ENCODE assay signal across 13 cellular contexts in the genomic region with DNA sequence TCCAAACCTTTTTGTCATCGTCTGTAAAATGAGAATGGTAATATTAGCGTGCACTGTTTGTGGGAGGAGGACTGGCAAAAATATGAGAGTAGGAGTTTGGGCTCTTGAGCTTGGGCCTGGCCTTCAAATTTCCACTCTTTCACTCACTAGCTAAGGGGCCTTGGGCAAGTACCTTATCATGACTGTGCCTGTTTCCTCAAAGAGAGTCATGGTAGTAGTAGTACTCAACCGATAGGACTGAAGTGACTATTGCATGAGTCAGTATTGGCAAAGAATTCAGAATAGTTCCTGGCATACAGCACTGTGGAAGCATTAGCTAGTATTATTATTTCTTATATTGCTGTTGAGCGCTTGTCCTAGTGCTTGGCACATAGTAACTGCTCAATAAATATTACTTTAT. TPM values are rescaled to one million over a fixed set of nuclear protein-coding genes. Genes with fewer than 3 reads are reported as not detected.
A peak's percentile ranks its signal among the peaks of the same experiment; 100 is the strongest.
DNase-seq lines count a peak whose midpoint lies in the region; ATAC-seq and TF ChIP-seq lines count a peak whose summit lies in the region.
"Had no signal": no experiment of that assay in that cellular context is flagged by ENCODE, and none has a peak within 500 bp of the region (broad histone marks: within the 10 kb centered on the region; RNA-seq: fewer than 3 reads in every experiment).

No MANE protein-coding gene starts in this region.

- TF ChIP-seq CTCF in body of pancreas (IDR thresholded peaks at IDR 0.05) (no peak), lung (IDR thresholded peaks at IDR 0.05; ENCODE audit: control extremely low read depth, extremely low read depth) (no peak)

- ATAC-seq in body of pancreas, result peak; percentile 42
- peak; percentile 43 for ATAC-seq in lung (ENCODE audit: insufficient read depth, low FRiP score)

- intact Hi-C loops in body of pancreas (cut with DNase I), result no loop called here

- H3K4me1 ChIP-seq in body of pancreas, result no peaks in the 10 kb centered on the region
- no peaks in the 10 kb centered on the region for H3K4me1 ChIP-seq in lung (ENCODE audit: control insufficient read depth in 2 of 2, insufficient read depth in 2 of 2, low read length in 2 of 2)
- H3K4me1 ChIP-seq: gastrocnemius medialis had no signal

- DNase-seq in Daoy (ENCODE audit: low read depth) (peak; percentile 62), M059J (ENCODE audit: low read depth) (peak; percentile 80), body of pancreas (no peak), lung (ENCODE audit: low spot score) (no peak), activated gamma-delta T cell (lab: John Stamatoyannopoulos, UW) (no peak), H7 (no peak), NAMALWA (ENCODE audit: low spot score) (no peak), LoVo (ENCODE audit: low spot score) (no peak)
- DNase-seq: activated B cell treated with CpG ODN at 0.5 μM for 24 hours, amygdala, DMS79, gastrocnemius medialis, NCI-H1092 had no signal

- H3K36me3 ChIP-seq in body of pancreas (replicated peaks in 1 of 2; ENCODE audit: insufficient read depth in 1 of 2, low read depth in 2 of 2) (peaks cover 0 to 4% of the 10 kb centered on the region in 2 donors), lung (ENCODE audit: control insufficient read depth in 2 of 2, insufficient read depth in 2 of 2, low read length in 2 of 2) (peaks cover 7 to 24% of the 10 kb centered on the region in 2 donors), H7 (replicated peaks; ENCODE audit: control insufficient read depth, insufficient read depth, low read length) (peaks cover 1% of the 10 kb centered on the region; the same call in 1 of the 2 replicates)

- H3K27me3 ChIP-seq in body of pancreas (no peaks in the 10 kb centered on the region), lung (ENCODE audit: control insufficient read depth, insufficient read depth) (no peaks in the 10 kb centered on the region), H7 (ENCODE audit: control insufficient read depth, insufficient read depth, low read length) (no peaks in the 10 kb centered on the region)
- H3K27me3 ChIP-seq: gastrocnemius medialis had no signal

- H3K9me3 ChIP-seq in body of pancreas (no peaks in the 10 kb centered on the region), lung (ENCODE audit: control insufficient read depth in 2 of 2, insufficient read depth in 1 of 2, low read length in 1 of 2) (peaks cover 0 to 4% of the 10 kb centered on the region in 2 donors)
- H3K9me3 ChIP-seq: gastrocnemius medialis had no signal

- 76 to 85% methylated on average over 4 of the region's 4 CpGs for WGBS in body of pancreas, 2 donors
- 79 to 87% methylated on average over 4 of the region's 4 CpGs for WGBS in lung, 2 donors

- H3K4me3 ChIP-seq in body of pancreas (no peak overlapping the region), lung (no peak overlapping the region), H7 (ENCODE audit: insufficient read depth, low read depth, low read length) (no peak overlapping the region)
- H3K4me3 ChIP-seq: gastrocnemius medialis had no signal

- no peak for TF ChIP-seq POLR2A in body of pancreas (IDR thresholded peaks at IDR 0.05)

- H3K27ac ChIP-seq in body of pancreas (no peak overlapping the region), lung (ENCODE audit: low read depth in 1 of 2, low read length in 1 of 2) (peak overlapping the region in 1 of 2 donors; percentile 50)
- H3K27ac ChIP-seq: gastrocnemius medialis had no signal

RNA-seq across cellular contexts. Expression of gene RBM3, which starts 16.0 kb away (rescaled TPM):
- 142 and 159 TPM in 2 replicates for total RNA-seq in Daoy (2014; rRNA removed; shearing (Covaris generic))
- total RNA-seq in M059J (2014; rRNA removed; shearing (Covaris generic)), result 52.6 and 64.2 TPM in 2 replicates
- total RNA-seq in body of pancreas, result 100 to 1,000 TPM; 184 to 194 TPM
- 100 to 1,000 TPM; 117 to 346 TPM for total RNA-seq in lung
- polyA plus RNA-seq in lung, result 100 to 1,000 TPM; 211 to 223 TPM
- 112 and 116 TPM in 2 replicates for total RNA-seq in H7 (2014; rRNA removed; shearing (Covaris generic))

RNA-seq across cellular contexts. Expression of gene TBC1D25, which starts 18.8 kb away (rescaled TPM):
- total RNA-seq in Daoy (2014; rRNA removed; shearing (Covaris generic)), result 2.4 and 3.0 TPM in 2 replicates
- 6.7 and 9.3 TPM in 2 replicates for total RNA-seq in M059J (2014; rRNA removed; shearing (Covaris generic))
- total RNA-seq in body of pancreas (1 to 10 TPM; 5.4 to 5.9 TPM), lung (10 to 100 TPM in 1 of 2 donors, 1 to 10 TPM in 1; 8.2 to 15.2 TPM)
- polyA plus RNA-seq in lung, result 10 to 100 TPM in 1 of 2 donors, 1 to 10 TPM in 1; 5.6 to 12.1 TPM
- 4.0 and 6.5 TPM in 2 replicates for total RNA-seq in H7 (2014; rRNA removed; shearing (Covaris generic))

RNA-seq across cellular contexts. Expression of gene EBP, which starts 36.7 kb away (rescaled TPM):
- 105 and 106 TPM in 2 replicates for total RNA-seq in Daoy (2014; rRNA removed; shearing (Covaris generic))
- 248 and 277 TPM in 2 replicates for total RNA-seq in M059J (2014; rRNA removed; shearing (Covaris generic))
- 10 to 100 TPM; 14.8 to 19.7 TPM for total RNA-seq in body of pancreas
- 100 to 1,000 TPM in 1 of 2 donors, 10 to 100 TPM in 1; 41.5 to 154 TPM for total RNA-seq in lung
- polyA plus RNA-seq in lung, result 100 to 1,000 TPM; 162 to 254 TPM
- total RNA-seq in H7 (2014; rRNA removed; shearing (Covaris generic)), result 158 and 159 TPM in 2 replicates

RNA-seq across cellular contexts. Expression of gene WDR13, which starts 39.0 kb away (rescaled TPM):
- total RNA-seq in Daoy (2014; rRNA removed; shearing (Covaris generic)), result 82.3 and 92.5 TPM in 2 replicates
- 54.3 and 88.6 TPM in 2 replicates for total RNA-seq in M059J (2014; rRNA removed; shearing (Covaris generic))
- total RNA-seq in body of pancreas (100 to 1,000 TPM; 132 to 134 TPM), lung (100 to 1,000 TPM in 1 of 2 donors, 10 to 100 TPM in 1; 50.7 to 182 TPM)
- 100 to 1,000 TPM; 156 to 175 TPM for polyA plus RNA-seq in lung
- total RNA-seq in H7 (2014; rRNA removed; shearing (Covaris generic)), result 24.3 and 55.1 TPM in 2 replicates

RNA-seq across cellular contexts. Expression of gene PORCN, which starts 49.5 kb away (rescaled TPM):
- total RNA-seq in Daoy (2014; rRNA removed; shearing (Covaris generic)), result 10.2 and 17.1 TPM in 2 replicates
- total RNA-seq in M059J (2014; rRNA removed; shearing (Covaris generic)), result 23.1 and 25.4 TPM in 2 replicates
- total RNA-seq in body of pancreas (10 to 100 TPM in 1 of 2 donors, 1 to 10 TPM in 1; 6.2 to 22.7 TPM), lung (10 to 100 TPM in 1 of 2 donors, 1 to 10 TPM in 1; 3.3 to 12.8 TPM)
- polyA plus RNA-seq in lung, result 10 to 100 TPM; 11.6 to 12.0 TPM
- 22.8 and 23.8 TPM in 2 replicates for total RNA-seq in H7 (2014; rRNA removed; shearing (Covaris generic))

Comparison
In these comparisons a context has a peak if more than half of its experiments do, and no peak if none do; other contexts are left out.
1. DNase-seq: peak in Daoy (single experiment) and M059J (single experiment); none in body of pancreas (0 of 4), lung (single experiment), activated gamma-delta T cell (single experiment), H7 (single experiment), NAMALWA (single experiment) and LoVo (single experiment).